In genomic region chr1:27403065-27403726, GRCh38 we compare ENCODE assay signal across 9 cellular contexts. TPM values are rescaled to one million over a fixed set of nuclear protein-coding genes. Genes with fewer than 3 reads are reported as not detected.
A peak's percentile ranks its signal among the peaks of the same experiment; 100 is the strongest.
DNase-seq lines count a peak whose midpoint lies in the region; FAIRE-seq and TF ChIP-seq lines count a peak whose summit lies in the region.
"Had no signal": no experiment of that assay in that cellular context is flagged by ENCODE, and none has a peak within 500 bp of the region (broad histone marks: within the 10 kb centered on the region; RNA-seq: fewer than 3 reads in every experiment).

No MANE protein-coding gene starts in this region.

- H3K27me3 Mint-ChIP-seq in stimulated activated naive CD8-positive, alpha-beta T cell treated with anti-CD3 and anti-CD28 coated beads, Interleukin-15, Interleukin-2, amounts not matched to agents 100 ng/mL and 50 ng/mL, for 24 hours: no peaks in the 10 kb centered on the region

- peaks cover 3% of the 10 kb centered on the region for H3K36me3 Mint-ChIP-seq in stimulated activated naive CD8-positive, alpha-beta T cell treated with anti-CD3 and anti-CD28 coated beads, Interleukin-15, Interleukin-2, amounts not matched to agents 100 ng/mL and 50 ng/mL, for 24 hours (ENCODE audit: low read depth)

- peak overlapping the region; percentile 43 for H3K4me3 Mint-ChIP-seq in stimulated activated naive CD8-positive, alpha-beta T cell treated with anti-CD3 and anti-CD28 coated beads, Interleukin-15, Interleukin-2, amounts not matched to agents 100 ng/mL and 50 ng/mL, for 24 hours

- peak; percentile 45 for TF ChIP-seq CTCF in bronchial epithelial cell (IDR thresholded peaks at IDR 0.05; ENCODE audit: insufficient read depth, low read length, severe bottlenecking)

- in situ Hi-C loops in KBM-7 (cut with MboI; ENCODE audit: low pct_unique_long_range_greater_than_20kb, low sequenced_read_pairs): no loop called here

- no peak overlapping the region for H3K4me3 ChIP-seq in bronchial epithelial cell (ENCODE audit: low read depth, low read length)

- H3K27ac Mint-ChIP-seq in stimulated activated naive CD8-positive, alpha-beta T cell treated with anti-CD3 and anti-CD28 coated beads, Interleukin-15, Interleukin-2, amounts not matched to agents 100 ng/mL and 50 ng/mL, for 24 hours: peak overlapping the region; percentile 50

- no peaks in the 10 kb centered on the region for H3K9me3 Mint-ChIP-seq in stimulated activated naive CD8-positive, alpha-beta T cell treated with anti-CD3 and anti-CD28 coated beads, Interleukin-15, Interleukin-2, amounts not matched to agents 100 ng/mL and 50 ng/mL, for 24 hours

- peaks cover 32% of the 10 kb centered on the region for H3K4me1 Mint-ChIP-seq in stimulated activated naive CD8-positive, alpha-beta T cell treated with anti-CD3 and anti-CD28 coated beads, Interleukin-15, Interleukin-2, amounts not matched to agents 100 ng/mL and 50 ng/mL, for 24 hours (ENCODE audit: low read depth)

- peaks cover 10% of the 10 kb centered on the region for H3K36me3 ChIP-seq in bronchial epithelial cell (ENCODE audit: control insufficient read depth, insufficient read depth, low read length)

- FAIRE-seq in bronchial epithelial cell (lab: Jason Lieb, UNC): no peak

- DNase-seq in GM03348 (ENCODE audit: low spot score) (peak; percentile 81), KBM-7 (peak; percentile 28), bronchial epithelial cell (ENCODE audit: low read depth) (peak; percentile 44), left kidney (ENCODE audit: low read depth, low spot score) (peak; percentile 84), occipital lobe (lab: John Stamatoyannopoulos, UW) (no peak), NOMO-1 treated with dmso at 0.1 percent for 144 hours (lab: John Stamatoyannopoulos, UW; ENCODE audit: unreplicated experiment) (no peak), NCI-H2171 treated with DMSO at 0.1 percent for 48 hours (lab: John Stamatoyannopoulos, UW) (no peak)

- no peaks in the 10 kb centered on the region for H3K27me3 ChIP-seq in bronchial epithelial cell (ENCODE audit: control insufficient read depth, insufficient read depth, low read length)

RNA-seq across cellular contexts. Expression of gene GPR3, which starts 10.8 kb away (rescaled TPM):
- total RNA-seq in bronchial epithelial cell (not detected in 2 replicates), occipital lobe (not detected)

RNA-seq across cellular contexts. Expression of gene CD164L2, which starts 20.1 kb away (rescaled TPM):
- 1.1 and 2.9 TPM in 2 replicates for total RNA-seq in bronchial epithelial cell
- not detected for total RNA-seq in occipital lobe
- total RNA-seq: RPMI7951 had no signal

RNA-seq across cellular contexts. Expression of gene FCN3, which starts 28.6 kb away (rescaled TPM):
- total RNA-seq in bronchial epithelial cell (0.26 TPM in 2 replicates), occipital lobe (not detected)
- total RNA-seq: RPMI7951 had no signal

RNA-seq across cellular contexts. Expression of gene MAP3K6, which starts 36.4 kb away (rescaled TPM):
- total RNA-seq in bronchial epithelial cell (12.1 and 17.2 TPM in 2 replicates), occipital lobe (2.7 TPM)

Comparison
In these comparisons a context has a peak if more than half of its experiments do, and no peak if none do; other contexts are left out.
1. DNase-seq: peak in GM03348 (single experiment), KBM-7 (single experiment), bronchial epithelial cell (single experiment) and left kidney (single experiment); none in occipital lobe (single experiment), NOMO-1 treated with dmso at 0.1 percent for 144 hours (single experiment) and NCI-H2171 treated with DMSO at 0.1 percent for 48 hours (single experiment).